ENCODE assay signal across 13 cellular contexts in genomic region chr16:81494434-81494806, GRCh38. TPM values are rescaled to one million over a fixed set of nuclear protein-coding genes. Genes with fewer than 3 reads are reported as not detected.
DNase-seq lines count a peak whose midpoint lies in the region; ATAC-seq and TF ChIP-seq lines count a peak whose summit lies in the region.
"Had no signal": no experiment of that assay in that cellular context is flagged by ENCODE, and none has a peak within 500 bp of the region (broad histone marks: within the 10 kb centered on the region; RNA-seq: fewer than 3 reads in every experiment).

No MANE protein-coding gene starts in this region.

- ATAC-seq in heart left ventricle (no peak), left cardiac atrium (no peak), HG02798 (IDR thresholded peaks at IDR 0.05; ENCODE audit: poor library complexity, unreplicated experiment) (no peak)
- ATAC-seq in CD4-positive, alpha-beta T cell (ENCODE audit: poor library complexity): no peak

- POLR2A ChIA-PET in CD4-positive, alpha-beta T cell (lab: Charles Lee): no interaction called here

- H3K4me3 Mint-ChIP-seq in CD4-positive, alpha-beta T cell: no peak overlapping the region
- H3K4me3 Mint-ChIP-seq: activated CD4-positive, alpha-beta T cell treated with anti-CD3 and anti-CD28 coated beads for 36 hours; activated naive CD8-positive, alpha-beta T cell treated with anti-CD3 and anti-CD28 coated beads for 36 hours; CD8-positive, alpha-beta T cell had no signal

- no peak overlapping the region for H3K23ac ChIP-seq in neuronal stem cell (ENCODE audit: low read depth, low read length, poor library complexity)

- no peak for TF ChIP-seq POLR2A in heart left ventricle (IDR thresholded peaks at IDR 0.05)
- no peak for TF ChIP-seq POLR2A in esophagus squamous epithelium (IDR thresholded peaks at IDR 0.05)
- TF ChIP-seq POLR2A in uterus (IDR thresholded peaks at IDR 0.05): no peak

- no peak overlapping the region for H3K27ac Mint-ChIP-seq in CD4-positive, alpha-beta T cell
- H3K27ac Mint-ChIP-seq: activated CD4-positive, alpha-beta T cell treated with anti-CD3 and anti-CD28 coated beads for 36 hours; activated naive CD8-positive, alpha-beta T cell treated with anti-CD3 and anti-CD28 coated beads for 36 hours; CD8-positive, alpha-beta T cell had no signal

- no peak overlapping the region for H3K4me2 ChIP-seq in neuronal stem cell (ENCODE audit: insufficient read depth, low read length, poor library complexity, severe bottlenecking)

- no peak overlapping the region for H2BK120ac ChIP-seq in neuronal stem cell (ENCODE audit: low read depth, low read length)

- H2BK5ac ChIP-seq in neuronal stem cell (ENCODE audit: low read length): peak overlapping the region; percentile 59

- peaks cover 16% of the 10 kb centered on the region for H3K79me1 ChIP-seq in neuronal stem cell (ENCODE audit: low read depth, low read length)

- no peak overlapping the region for H3K4ac ChIP-seq in neuronal stem cell (ENCODE audit: low read length)

- H3K4me3 ChIP-seq in heart left ventricle (no peak overlapping the region), esophagus squamous epithelium (no peak overlapping the region), neuronal stem cell (ENCODE audit: low read length in 2 of 2) (no peak overlapping the region), uterus (no peak overlapping the region)

- H2BK15ac ChIP-seq in neuronal stem cell (ENCODE audit: low read length): no peak overlapping the region

- intact Hi-C loops in heart left ventricle (cut with DNase I): loop anchor here in 4 of 10 donors (2.0 to 10.0 kb wide), 5 partner anchors 42 to 220 kb away; no protein-coding TSS in a partner anchor
- intact Hi-C loops in left cardiac atrium (cut with DNase I): no loop called here
- intact Hi-C loops in esophagus squamous epithelium (cut with DNase I): no loop called here
- intact Hi-C loops in uterus (cut with DNase I; ENCODE audit: low total_unique reads): no loop called here
- intact Hi-C loops in CD4-positive, alpha-beta T cell (cut with DNase I, micrococcal nuclease): loop anchor here in 1 of 2 experiments (10.0 kb wide), 1 partner anchor 50 kb away; the partner anchor contains the start of gene CMIP

- H3K27ac ChIP-seq in heart left ventricle (peak overlapping the region in 10 of 12 donors; percentile 24 to 81 (median 74)), esophagus squamous epithelium (peak overlapping the region; percentile 88 to 96 (median 92)), neuronal stem cell (replicated peaks; ENCODE audit: low read length) (no peak overlapping the region), uterus (peak overlapping the region; percentile 50 to 75)
- no peak overlapping the region for H3K27ac ChIP-seq in CD4-positive, alpha-beta T cell (ENCODE audit: low read depth, low read length)

- no peaks in the 10 kb centered on the region for H3K27me3 Mint-ChIP-seq in CD4-positive, alpha-beta T cell
- H3K27me3 Mint-ChIP-seq: activated CD4-positive, alpha-beta T cell treated with anti-CD3 and anti-CD28 coated beads for 36 hours; activated naive CD8-positive, alpha-beta T cell treated with anti-CD3 and anti-CD28 coated beads for 36 hours had no signal

- H3K27me3 ChIP-seq in heart left ventricle (no peaks in the 10 kb centered on the region), esophagus squamous epithelium (no peaks in the 10 kb centered on the region), neuronal stem cell (ENCODE audit: control insufficient read depth in 3 of 3, insufficient read depth in 3 of 3, low read depth in 1 of 3, low read length in 3 of 3) (no peaks in the 10 kb centered on the region), uterus (no peaks in the 10 kb centered on the region)
- no peaks in the 10 kb centered on the region for H3K27me3 ChIP-seq in CD4-positive, alpha-beta T cell (ENCODE audit: control insufficient read depth, insufficient read depth, low read length)

- H2BK12ac ChIP-seq in neuronal stem cell (ENCODE audit: low read length): no peak overlapping the region

- H3K36me3 Mint-ChIP-seq in CD4-positive, alpha-beta T cell (ENCODE audit: low read depth): no peaks in the 10 kb centered on the region
- H3K36me3 Mint-ChIP-seq: activated naive CD8-positive, alpha-beta T cell treated with anti-CD3 and anti-CD28 coated beads for 36 hours had no signal

- no peak overlapping the region for H2AFZ ChIP-seq in neuronal stem cell (ENCODE audit: low read length)

- H3K9me3 ChIP-seq in heart left ventricle (no peaks in the 10 kb centered on the region), esophagus squamous epithelium (no peaks in the 10 kb centered on the region), neuronal stem cell (replicated peaks in 1 of 2; ENCODE audit: control insufficient read depth in 2 of 2, insufficient read depth in 1 of 2, low read depth in 1 of 2, low read length in 2 of 2) (peaks cover 0 to 2% of the 10 kb centered on the region in 2 donors), uterus (no peaks in the 10 kb centered on the region)
- H3K9me3 ChIP-seq in CD4-positive, alpha-beta T cell (ENCODE audit: control insufficient read depth, low read length): no peaks in the 10 kb centered on the region

- H3K4me1 ChIP-seq in heart left ventricle: peaks cover 3 to 98% (median 46%) of the 10 kb centered on the region in 12 donors
- peaks cover 59 to 100% (median 84%) of the 10 kb centered on the region in 3 donors for H3K4me1 ChIP-seq in esophagus squamous epithelium
- H3K4me1 ChIP-seq in neuronal stem cell (ENCODE audit: control insufficient read depth in 2 of 2, insufficient read depth in 1 of 2, low read depth in 1 of 2, low read length in 2 of 2): peaks cover 18 to 28% of the 10 kb centered on the region in 2 donors
- peaks cover 0 to 6% of the 10 kb centered on the region in 2 donors for H3K4me1 ChIP-seq in uterus

- H2AK5ac ChIP-seq in neuronal stem cell (ENCODE audit: low read depth, low read length): no peak overlapping the region

- DNase-seq in heart left ventricle: peak in 1 of 5 donors; percentile 6
- no peak for DNase-seq in left cardiac atrium
- DNase-seq in esophagus squamous epithelium (lab: John Stamatoyannopoulos, UW): no peak
- no peak for DNase-seq in neuronal stem cell (ENCODE audit: low spot score)
- DNase-seq in uterus: no peak
- no peak for DNase-seq in CD4-positive, alpha-beta T cell
- DNase-seq in NCI-H2081 treated with DMSO at 0.1 percent for 48 hours (lab: John Stamatoyannopoulos, UW): no peak
- DNase-seq: activated naive CD8-positive, alpha-beta T cell treated with anti-CD3 and anti-CD28 coated beads for 36 hours; caudate nucleus; T-helper 9 cell had no signal

- no peak overlapping the region for H4K8ac ChIP-seq in neuronal stem cell (ENCODE audit: low read depth, low read length)

- H3K36me3 ChIP-seq in heart left ventricle (no peaks in the 10 kb centered on the region), esophagus squamous epithelium (no peaks in the 10 kb centered on the region), neuronal stem cell (replicated peaks in 1 of 2; ENCODE audit: control insufficient read depth in 2 of 2, insufficient read depth in 2 of 2, low read length in 2 of 2) (peaks cover 0 to 4% of the 10 kb centered on the region in 2 donors), uterus (no peaks in the 10 kb centered on the region)

- H3K9me3 Mint-ChIP-seq in CD4-positive, alpha-beta T cell: no peaks in the 10 kb centered on the region
- H3K9me3 Mint-ChIP-seq: activated naive CD8-positive, alpha-beta T cell treated with anti-CD3 and anti-CD28 coated beads for 36 hours; CD8-positive, alpha-beta T cell had no signal

- H4K91ac ChIP-seq in neuronal stem cell (ENCODE audit: low read depth, low read length, poor library complexity): no peak overlapping the region

- H3K18ac ChIP-seq in neuronal stem cell (ENCODE audit: low read length): no peak overlapping the region

- no peak overlapping the region for H3K9ac ChIP-seq in neuronal stem cell (ENCODE audit: low read depth, low read length, poor library complexity)

- 57 to 72% (median 69%) methylated on average over 10 of the region's 10 CpGs for WGBS in heart left ventricle, 4 donors
- 80 to 92% methylated on average over 4 to 5 of the region's 10 CpGs for WGBS in esophagus squamous epithelium, 2 donors
- no CpG with 5 or more reads among the region's 10 CpGs for whole genome bisulfite sequencing in neuronal stem cell (ENCODE audit: extremely low coverage in 2 of 2, insufficient read length in 2 of 2, insufficient replicate concordance in 1 of 2), 2 donors

- CTCF ChIA-PET in CD4-positive, alpha-beta T cell (lab: Charles Lee): no interaction called here

- peaks cover 67% of the 10 kb centered on the region for H3K4me1 Mint-ChIP-seq in CD4-positive, alpha-beta T cell (ENCODE audit: low read depth)

- TF ChIP-seq CTCF in heart left ventricle (IDR thresholded peaks at IDR 0.05): no peak
- TF ChIP-seq CTCF in esophagus squamous epithelium (IDR thresholded peaks at IDR 0.05): no peak
- no peak for TF ChIP-seq CTCF in uterus (IDR thresholded peaks at IDR 0.05)
- no peak for TF ChIP-seq CTCF in CD4-positive, alpha-beta T cell (IDR thresholded peaks at IDR 0.05)

- no peak overlapping the region for H3K14ac ChIP-seq in neuronal stem cell (ENCODE audit: low read length)

RNA-seq across cellular contexts. Expression of gene CMIP, which starts 49.8 kb away (rescaled TPM):
- total RNA-seq in heart left ventricle (10 to 100 TPM in 6 of 9 donors, 1 to 10 TPM in 3; 7.6 to 48.8 (median 16.3) TPM), left cardiac atrium (10 to 100 TPM; 18.1 to 34.9 TPM), esophagus squamous epithelium (10 to 100 TPM; 17.1 to 60.5 (median 39.7) TPM), uterus (100 to 1,000 TPM in 1 of 4 donors, 10 to 100 TPM in 3; 16.7 to 104 (median 43.6) TPM)
- 1 to 10 TPM; 4.1 to 9.2 TPM for polyA plus RNA-seq in heart left ventricle
- 29.4 TPM for polyA plus RNA-seq in neuronal stem cell (2013, experiment 1 of 2)
- 31.2 TPM for polyA plus RNA-seq in neuronal stem cell (2013, experiment 2 of 2)
- 10 to 100 TPM; 33.5 to 35.3 TPM for total RNA-seq in CD4-positive, alpha-beta T cell

Comparison
In these comparisons a context has a peak if more than half of its experiments do, and no peak if none do; other contexts are left out.
1. H3K27ac ChIP-seq: peak in heart left ventricle (10 of 12), esophagus squamous epithelium (4 of 4) and uterus (2 of 2); none in neuronal stem cell (single experiment) and CD4-positive, alpha-beta T cell (single experiment).